Comparison of ENCODE assay signal across 1 cellular context in genomic region chr13:111629933-111630332, GRCh38.
TF ChIP-seq lines count a peak whose summit lies in the region.

No MANE protein-coding gene starts in this region.

TF ChIP-seq in H1, 55 proteins besides CTCF, POLR2A, EP300 and RAD21 (continued from another document):
- no peak for TF ChIP-seq CHD7 (IDR thresholded peaks at IDR 0.05; ENCODE audit: insufficient replicate concordance, low read length)
- no peak for TF ChIP-seq ZNF274 (IDR thresholded peaks at IDR 0.05; ENCODE audit: borderline replicate concordance, extremely low read depth, low read length)
- TF ChIP-seq EZH2 (IDR thresholded peaks at IDR 0.05; ENCODE audit: low read depth, low read length, severe bottlenecking), result no peak
- TF ChIP-seq PHF8 (conservative IDR thresholded peaks at IDR 0.05; ENCODE audit: low read depth, low read length), result no peak
- TF ChIP-seq SP1 (IDR thresholded peaks at IDR 0.05; ENCODE audit: low read depth, low read length), result no peak
- no peak for TF ChIP-seq KDM5A (IDR thresholded peaks at IDR 0.05; ENCODE audit: low read length)
- no peak for TF ChIP-seq TEAD4 (IDR thresholded peaks at IDR 0.05; ENCODE audit: low read depth, low read length)
- no peak for TF ChIP-seq USF2 (IDR thresholded peaks at IDR 0.05; ENCODE audit: low read length)
- TF ChIP-seq ATF3 (IDR thresholded peaks at IDR 0.05; ENCODE audit: insufficient read depth, low read depth, low read length), result no peak
- no peak for TF ChIP-seq TCF12 (IDR thresholded peaks at IDR 0.05; ENCODE audit: low read depth, low read length)
- TF ChIP-seq EGR1 (IDR thresholded peaks at IDR 0.05; ENCODE audit: borderline replicate concordance, low read depth, low read length), result no peak
- no peak for TF ChIP-seq MAFK (IDR thresholded peaks at IDR 0.05; ENCODE audit: low read depth, low read length)
- no peak for TF ChIP-seq RXRA (IDR thresholded peaks at IDR 0.05; ENCODE audit: insufficient read depth, low read depth, low read length)
- no peak for TF ChIP-seq JUN (IDR thresholded peaks at IDR 0.05; ENCODE audit: low read depth, low read length)
- TF ChIP-seq MAX (IDR thresholded peaks at IDR 0.05), result no peak
